1 cellular context compared by ENCODE assay signal in the genomic region with DNA sequence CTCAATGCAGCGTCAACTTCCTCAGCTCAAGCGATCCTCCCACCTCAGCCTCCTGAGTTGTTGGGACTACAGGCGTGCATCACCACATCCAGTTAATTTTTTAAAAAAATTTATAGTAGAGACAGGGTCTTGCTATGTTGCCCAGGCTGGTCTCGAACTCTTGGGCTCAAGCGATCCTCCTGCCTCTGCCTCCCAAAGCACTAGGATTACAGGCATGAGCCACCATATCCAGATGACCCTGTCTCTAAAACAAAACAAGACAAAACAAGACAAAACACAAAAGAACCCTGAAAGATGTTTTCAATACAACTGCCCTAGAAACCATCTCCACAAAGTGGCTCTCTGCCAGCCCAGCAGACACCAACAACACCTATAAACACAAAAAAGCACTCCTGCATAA.
TF ChIP-seq lines count a peak whose summit lies in the region.

No MANE protein-coding gene starts in this region.

TF ChIP-seq in A549, 52 proteins besides CTCF, POLR2A, EP300 and RAD21:
- TF ChIP-seq BHLHE40 (IDR thresholded peaks at IDR 0.05; ENCODE audit: low read depth, low read length) (no peak), MYC (IDR thresholded peaks at IDR 0.05; ENCODE audit: borderline replicate concordance, low read length) (no peak), RARB (CRISPR knock-in tag; IDR thresholded peaks at IDR 0.05) (no peak), KDM5A (IDR thresholded peaks at IDR 0.05) (no peak), TFCP2L1 (CRISPR knock-in tag; IDR thresholded peaks at IDR 0.05) (no peak), ZFP36 (IDR thresholded peaks at IDR 0.05; ENCODE audit: borderline replicate concordance, partially characterized antibody) (no peak), EHF (CRISPR knock-in tag; IDR thresholded peaks at IDR 0.05) (no peak), NFE2L2 (conservative IDR thresholded peaks at IDR 0.05; ENCODE audit: low read length) (no peak), EHMT2 (IDR thresholded peaks at IDR 0.05; ENCODE audit: low read depth) (no peak), FOSL2 (IDR thresholded peaks at IDR 0.05) (no peak), FOSL2 (CRISPR knock-in tag; IDR thresholded peaks at IDR 0.05) (no peak), ZNF302 (CRISPR knock-in tag; IDR thresholded peaks at IDR 0.05) (no peak), POLR2AphosphoS2 (conservative IDR thresholded peaks at IDR 0.05; ENCODE audit: low read length) (no peak), RNF2 (IDR thresholded peaks at IDR 0.05; ENCODE audit: borderline replicate concordance, low read depth) (no peak)
- TF ChIP-seq, protein P1, sequence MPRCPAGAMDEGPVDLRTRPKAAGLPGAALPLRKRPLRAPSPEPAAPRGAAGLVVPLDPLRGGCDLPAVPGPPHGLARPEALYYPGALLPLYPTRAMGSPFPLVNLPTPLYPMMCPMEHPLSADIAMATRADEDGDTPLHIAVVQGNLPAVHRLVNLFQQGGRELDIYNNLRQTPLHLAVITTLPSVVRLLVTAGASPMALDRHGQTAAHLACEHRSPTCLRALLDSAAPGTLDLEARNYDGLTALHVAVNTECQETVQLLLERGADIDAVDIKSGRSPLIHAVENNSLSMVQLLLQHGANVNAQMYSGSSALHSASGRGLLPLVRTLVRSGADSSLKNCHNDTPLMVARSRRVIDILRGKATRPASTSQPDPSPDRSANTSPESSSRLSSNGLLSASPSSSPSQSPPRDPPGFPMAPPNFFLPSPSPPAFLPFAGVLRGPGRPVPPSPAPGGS (IDR thresholded peaks at IDR 0.05), result no peak
- TF ChIP-seq, protein P2, sequence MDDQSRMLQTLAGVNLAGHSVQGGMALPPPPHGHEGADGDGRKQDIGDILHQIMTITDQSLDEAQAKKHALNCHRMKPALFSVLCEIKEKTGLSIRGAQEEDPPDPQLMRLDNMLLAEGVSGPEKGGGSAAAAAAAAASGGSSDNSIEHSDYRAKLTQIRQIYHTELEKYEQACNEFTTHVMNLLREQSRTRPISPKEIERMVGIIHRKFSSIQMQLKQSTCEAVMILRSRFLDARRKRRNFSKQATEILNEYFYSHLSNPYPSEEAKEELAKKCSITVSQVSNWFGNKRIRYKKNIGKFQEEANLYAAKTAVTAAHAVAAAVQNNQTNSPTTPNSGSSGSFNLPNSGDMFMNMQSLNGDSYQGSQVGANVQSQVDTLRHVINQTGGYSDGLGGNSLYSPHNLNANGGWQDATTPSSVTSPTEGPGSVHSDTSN (IDR thresholded peaks at IDR 0.05), result no peak
TF ChIP-seq in A549: peak in this region for 0.
